Comparison of ENCODE assay signal across 16 cellular contexts in genomic region chr2:129152514-129152913, GRCh38.
DNase-seq lines count a peak whose midpoint lies in the region; ATAC-seq and TF ChIP-seq lines count a peak whose summit lies in the region.
"Had no signal": no experiment of that assay in that cellular context is flagged by ENCODE, and none has a peak within 500 bp of the region (broad histone marks: within the 10 kb centered on the region; RNA-seq: fewer than 3 reads in every experiment).

No MANE protein-coding gene starts in this region.

- H3K4me1 ChIP-seq in GM23338 (ENCODE audit: insufficient read depth), result no peaks in the 10 kb centered on the region
- H3K4me1 ChIP-seq in smooth muscle cell (ENCODE audit: low read depth), result peaks cover 4% of the 10 kb centered on the region
- no peaks in the 10 kb centered on the region for H3K4me1 ChIP-seq in suprapubic skin
- H3K4me1 ChIP-seq in uterus, result no peaks in the 10 kb centered on the region
- H3K4me1 ChIP-seq: BLaER1, HAP-1 had no signal

- no peaks in the 10 kb centered on the region for H3K36me3 ChIP-seq in GM23338 (ENCODE audit: insufficient read depth)
- peaks cover 7% of the 10 kb centered on the region for H3K36me3 ChIP-seq in smooth muscle cell (ENCODE audit: low read depth)
- H3K36me3 ChIP-seq in suprapubic skin, result no peaks in the 10 kb centered on the region
- no peaks in the 10 kb centered on the region for H3K36me3 ChIP-seq in uterus
- H3K36me3 ChIP-seq: BLaER1, HAP-1 had no signal

- TF ChIP-seq POLR2A in suprapubic skin (IDR thresholded peaks at IDR 0.05) (no peak), uterus (IDR thresholded peaks at IDR 0.05) (no peak)

- peaks cover 12% of the 10 kb centered on the region; the same call in 2 of the 3 replicates for H3K9me3 Mint-ChIP-seq in GM23338

- H3K4me3 Mint-ChIP-seq in GM23338, result no peak overlapping the region
- H3K4me3 Mint-ChIP-seq: CD14-positive monocyte; CD4-positive, alpha-beta memory T cell had no signal

- H4K20me1 ChIP-seq in GM23338 (replicated peaks; ENCODE audit: insufficient read depth) (no peaks in the 10 kb centered on the region), smooth muscle cell (ENCODE audit: low read depth) (no peaks in the 10 kb centered on the region)
- H4K20me1 ChIP-seq: BLaER1 had no signal

- H2AFZ ChIP-seq in GM23338, result 0 out of 2 replicates have a peak overlapping the region, but pooled peaks have one; percentile 54
- no peak overlapping the region for H2AFZ ChIP-seq in smooth muscle cell (ENCODE audit: low read depth)

- no peaks in the 10 kb centered on the region; the same call in 2 of the 3 replicates for H3K4me1 Mint-ChIP-seq in GM23338
- H3K4me1 Mint-ChIP-seq: CD14-positive monocyte; CD4-positive, alpha-beta memory T cell had no signal

- intact Hi-C loops in uterus (cut with DNase I; ENCODE audit: low total_unique reads), result no loop called here

- no peak overlapping the region for H3K4me2 ChIP-seq in GM23338
- peak overlapping the region; percentile 22 for H3K4me2 ChIP-seq in smooth muscle cell
- H3K4me2 ChIP-seq: BLaER1 had no signal

- no peak for TF ChIP-seq CTCF in GM23338 (conservative IDR thresholded peaks at IDR 0.05; ENCODE audit: low read depth in 2 of 2)
- TF ChIP-seq CTCF in smooth muscle cell (IDR thresholded peaks at IDR 0.05; ENCODE audit: borderline replicate concordance, insufficient read depth, poor library complexity, severe bottlenecking), result no peak
- no peak for TF ChIP-seq CTCF in suprapubic skin (IDR thresholded peaks at IDR 0.05)
- no peak for TF ChIP-seq CTCF in uterus (IDR thresholded peaks at IDR 0.05)

- H3K27ac Mint-ChIP-seq in GM23338, result no peak overlapping the region
- H3K27ac Mint-ChIP-seq: CD14-positive monocyte; CD4-positive, alpha-beta memory T cell had no signal

- H3K27me3 Mint-ChIP-seq in GM23338 (ENCODE audit: insufficient read depth, low read depth, poor library complexity), result no peaks in the 10 kb centered on the region
- H3K27me3 Mint-ChIP-seq: CD4-positive, alpha-beta memory T cell had no signal

- no peaks in the 10 kb centered on the region for H3F3A ChIP-seq in GM23338 (replicated peaks; ENCODE audit: low read depth)
- H3F3A ChIP-seq in smooth muscle cell (ENCODE audit: low read depth), result no peaks in the 10 kb centered on the region

- no peak for ATAC-seq in GM23338
- no peak for ATAC-seq in HG03280 (IDR thresholded peaks at IDR 0.05; ENCODE audit: unreplicated experiment)

- H3K27ac ChIP-seq in GM23338 (ENCODE audit: low read depth) (no peak overlapping the region), smooth muscle cell (ENCODE audit: low read depth) (no peak overlapping the region), suprapubic skin (no peak overlapping the region), uterus (no peak overlapping the region)
- H3K27ac ChIP-seq: BLaER1, HL-60 had no signal

- H3K9me3 ChIP-seq in smooth muscle cell (replicated peaks; ENCODE audit: low read depth), result peaks cover 11% of the 10 kb centered on the region
- no peaks in the 10 kb centered on the region for H3K9me3 ChIP-seq in suprapubic skin
- H3K9me3 ChIP-seq in uterus, result no peaks in the 10 kb centered on the region
- H3K9me3 ChIP-seq: BLaER1, HAP-1 had no signal

- no peak overlapping the region for H3K9ac ChIP-seq in smooth muscle cell (ENCODE audit: low read depth)
- H3K9ac ChIP-seq: BLaER1 had no signal

- H3K36me3 Mint-ChIP-seq in GM23338 (ENCODE audit: low read depth), result no peaks in the 10 kb centered on the region; the same call in 2 of the 3 replicates
- H3K36me3 Mint-ChIP-seq: CD14-positive monocyte; CD4-positive, alpha-beta memory T cell had no signal

- WGBS in smooth muscle cell (ENCODE audit: low lambda C conversion rate), result 0% methylated on average over 1 of the region's 1 CpG
- 69% methylated on average over 1 of the region's 1 CpG for WGBS in suprapubic skin

- no peak for DNase-seq in GM23338 (ENCODE audit: low spot score)
- peak; percentile 30 for DNase-seq in astrocyte of the hippocampus (ENCODE audit: low read depth, low spot score)
- peak; percentile 65 for DNase-seq in islet precursor cell
- DNase-seq in smooth muscle cell (lab: John Stamatoyannopoulos, UW; ENCODE audit: unreplicated experiment), result no peak
- no peak for DNase-seq in suprapubic skin (ENCODE audit: low spot score in 2 of 2)
- DNase-seq in uterus, result no peak
- DNase-seq: 8988T; Calu3; CD4-positive, alpha-beta memory T cell; DMS79 treated with DMSO at 0.1 percent for 48 hours; GOT3 had no signal

- H3K4me3 ChIP-seq in GM23338, result no peak overlapping the region
- no peak overlapping the region for H3K4me3 ChIP-seq in smooth muscle cell
- no peak overlapping the region for H3K4me3 ChIP-seq in suprapubic skin
- H3K4me3 ChIP-seq in uterus, result no peak overlapping the region
- H3K4me3 ChIP-seq: BLaER1, HAP-1 had no signal

- H3K9me2 ChIP-seq in GM23338 (ENCODE audit: insufficient read depth), result peaks cover 10% of the 10 kb centered on the region

- TF ChIP-seq EP300 in suprapubic skin (IDR thresholded peaks at IDR 0.05), result no peak

- H3K27me3 ChIP-seq in GM23338 (ENCODE audit: insufficient read depth) (no peaks in the 10 kb centered on the region), smooth muscle cell (ENCODE audit: low read depth) (no peaks in the 10 kb centered on the region), suprapubic skin (no peaks in the 10 kb centered on the region), uterus (no peaks in the 10 kb centered on the region)
- H3K27me3 ChIP-seq: BLaER1 had no signal

- no peaks in the 10 kb centered on the region for H3K79me2 ChIP-seq in GM23338 (replicated peaks; ENCODE audit: insufficient read depth)
- H3K79me2 ChIP-seq in smooth muscle cell (ENCODE audit: low read depth), result no peaks in the 10 kb centered on the region

TF ChIP-seq in GM23338, 12 proteins besides CTCF, POLR2A, EP300 and RAD21 (continues in another document):
- TF ChIP-seq EZH2 (IDR thresholded peaks at IDR 0.05; ENCODE audit: low read depth, unreplicated experiment) (no peak), NANOG (IDR thresholded peaks at IDR 0.05; ENCODE audit: borderline replicate concordance) (no peak), ZNF331 (CRISPR knock-in tag; IDR thresholded peaks at IDR 0.05; ENCODE audit: low read depth) (no peak), EZH2phosphoT487 (IDR thresholded peaks at IDR 0.05; ENCODE audit: unreplicated experiment) (no peak), JUNB (IDR thresholded peaks at IDR 0.05; ENCODE audit: unreplicated experiment) (no peak), CREB1 (CRISPR knock-in tag; IDR thresholded peaks at IDR 0.05; ENCODE audit: low read depth) (no peak), POLR2AphosphoS5 (IDR thresholded peaks at IDR 0.05; ENCODE audit: low read depth) (no peak), ZNF114 (CRISPR knock-in tag; IDR thresholded peaks at IDR 0.05) (no peak), REST (IDR thresholded peaks at IDR 0.05; ENCODE audit: unreplicated experiment) (no peak), STAT1 (IDR thresholded peaks at IDR 0.05; ENCODE audit: unreplicated experiment) (no peak)

Comparison
In these comparisons a context has a peak if more than half of its experiments do, and no peak if none do; other contexts are left out.
1. DNase-seq: peak in astrocyte of the hippocampus (single experiment) and islet precursor cell (single experiment); none in GM23338 (single experiment), smooth muscle cell (single experiment), suprapubic skin (0 of 2) and uterus (0 of 2).